1 cellular context compared by ENCODE assay signal in the genomic region with DNA sequence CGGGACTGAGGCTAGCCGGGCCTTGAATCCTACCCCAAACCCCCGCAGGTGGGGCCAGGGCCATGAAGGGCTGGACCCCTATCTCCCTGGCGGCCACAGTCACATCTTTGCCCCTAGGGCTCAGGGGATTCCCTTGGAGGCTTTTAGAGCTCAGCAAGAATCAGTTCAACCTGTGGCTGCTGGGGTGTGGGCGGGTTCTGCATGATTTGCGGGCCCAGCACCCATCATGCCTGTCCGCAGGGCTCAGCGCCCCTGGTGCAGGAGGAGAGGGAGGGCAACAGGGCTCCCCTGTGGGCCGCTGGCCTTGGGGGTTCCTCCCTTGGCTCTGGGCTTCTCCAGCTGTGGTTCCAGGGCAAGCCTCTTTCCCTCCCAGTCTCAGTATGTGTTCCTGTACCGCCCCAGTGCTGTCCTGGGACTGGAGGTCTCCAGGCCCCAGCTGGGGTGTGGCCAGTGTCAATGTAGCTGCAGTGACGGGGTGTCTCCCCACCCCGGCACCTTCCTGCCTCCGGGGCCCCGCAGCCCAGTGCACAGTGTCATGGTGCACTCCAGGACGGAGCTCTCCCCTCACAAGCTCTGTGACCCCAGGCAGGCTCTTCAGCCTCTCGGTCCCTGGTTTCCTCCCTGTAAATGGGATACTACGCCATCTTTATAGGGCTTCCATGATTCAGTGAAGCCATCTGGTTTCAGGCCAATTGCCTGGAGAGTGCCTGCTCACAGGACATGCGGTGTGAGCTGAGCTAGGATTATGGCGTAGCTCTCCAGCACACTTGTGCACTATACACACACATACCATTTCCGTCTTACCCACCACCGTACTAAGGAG.
TF ChIP-seq lines count a peak whose summit lies in the region.

No MANE protein-coding gene starts in this region.

TF ChIP-seq in IMR-90, 13 proteins besides CTCF, POLR2A, EP300 and RAD21:
- no peak for TF ChIP-seq MAFK (IDR thresholded peaks at IDR 0.05; ENCODE audit: low read depth, low read length)
- TF ChIP-seq CEBPB (IDR thresholded peaks at IDR 0.05; ENCODE audit: low read depth, low read length) = no peak
- TF ChIP-seq, protein P1, sequence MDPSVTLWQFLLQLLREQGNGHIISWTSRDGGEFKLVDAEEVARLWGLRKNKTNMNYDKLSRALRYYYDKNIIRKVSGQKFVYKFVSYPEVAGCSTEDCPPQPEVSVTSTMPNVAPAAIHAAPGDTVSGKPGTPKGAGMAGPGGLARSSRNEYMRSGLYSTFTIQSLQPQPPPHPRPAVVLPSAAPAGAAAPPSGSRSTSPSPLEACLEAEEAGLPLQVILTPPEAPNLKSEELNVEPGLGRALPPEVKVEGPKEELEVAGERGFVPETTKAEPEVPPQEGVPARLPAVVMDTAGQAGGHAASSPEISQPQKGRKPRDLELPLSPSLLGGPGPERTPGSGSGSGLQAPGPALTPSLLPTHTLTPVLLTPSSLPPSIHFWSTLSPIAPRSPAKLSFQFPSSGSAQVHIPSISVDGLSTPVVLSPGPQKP (IDR thresholded peaks at IDR 0.05; ENCODE audit: borderline replicate concordance, low read depth, low read length) = no peak
TF ChIP-seq in IMR-90: peak in this region for 0.
